In genomic region chr19:50511069-50511822, GRCh38 we compare ENCODE assay signal across 1 cellular context.
A peak's percentile ranks its signal among the peaks of the same experiment; 100 is the strongest.
TF ChIP-seq lines count a peak whose summit lies in the region.

Gene JOSD2 (minus strand): TSS chr19:50511191. CDS start chr19:50510431, 760 bp downstream.

TF ChIP-seq in HepG2, 621 proteins besides CTCF, POLR2A, EP300 and RAD21 (continued from another document):
- TF ChIP-seq ARID4A (CRISPR knock-in tag; IDR thresholded peaks at IDR 0.05; ENCODE audit: borderline replicate concordance) (peak; percentile 48; the same call in 1 of the 2 replicates), HNF1B (CRISPR knock-in tag; IDR thresholded peaks at IDR 0.05) (0 out of 2 replicates have a peak, but pooled peaks have one; percentile 28), ZNF143 (CRISPR knock-in tag; IDR thresholded peaks at IDR 0.05) (peak; percentile 95)
